ENCODE assay signal across 1 cellular context in the genomic region with DNA sequence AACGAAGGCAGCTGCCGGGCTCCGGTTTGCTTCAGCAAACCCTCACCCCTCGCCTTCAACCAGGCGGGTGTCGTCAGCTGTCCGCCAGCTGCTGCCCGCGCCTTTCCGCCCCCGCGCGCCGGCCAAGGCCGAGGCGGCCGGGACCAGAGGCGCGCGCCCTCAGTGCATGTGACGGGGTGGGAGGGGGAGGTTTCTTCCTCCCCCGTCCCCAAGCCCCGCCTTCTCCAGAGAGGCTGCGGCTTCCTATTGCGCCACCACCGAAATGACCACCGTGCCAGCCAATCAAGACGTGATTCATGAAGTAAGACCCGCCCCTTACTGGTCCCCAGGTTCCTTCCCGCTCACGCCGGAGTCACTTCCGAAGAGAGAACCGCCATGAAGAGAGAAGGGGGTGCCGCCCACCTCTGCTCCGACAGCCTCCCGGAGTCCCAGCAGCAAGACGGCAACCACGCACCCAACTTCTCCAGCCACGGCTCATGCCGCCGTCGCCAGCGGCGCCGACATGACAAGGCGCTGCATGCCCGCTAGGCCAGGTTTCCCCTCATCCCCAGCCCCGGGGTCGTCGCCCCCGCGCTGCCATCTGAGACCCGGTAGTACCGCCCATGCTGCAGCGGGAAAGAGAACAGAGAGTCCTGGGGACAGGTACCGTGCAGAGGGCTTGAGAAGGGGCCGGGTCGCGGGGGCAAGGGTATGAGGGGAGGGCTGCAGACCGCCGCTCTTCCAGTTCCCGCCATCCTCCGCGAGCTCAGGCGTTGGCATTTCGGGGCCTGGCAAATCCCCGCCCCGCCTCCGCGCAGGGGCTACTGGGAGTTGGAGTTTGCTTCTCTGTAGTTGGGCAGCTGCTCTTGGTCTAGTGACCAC.
A peak's percentile ranks its signal among the peaks of the same experiment; 100 is the strongest.
TF ChIP-seq lines count a peak whose summit lies in the region.

A gene with protein sequence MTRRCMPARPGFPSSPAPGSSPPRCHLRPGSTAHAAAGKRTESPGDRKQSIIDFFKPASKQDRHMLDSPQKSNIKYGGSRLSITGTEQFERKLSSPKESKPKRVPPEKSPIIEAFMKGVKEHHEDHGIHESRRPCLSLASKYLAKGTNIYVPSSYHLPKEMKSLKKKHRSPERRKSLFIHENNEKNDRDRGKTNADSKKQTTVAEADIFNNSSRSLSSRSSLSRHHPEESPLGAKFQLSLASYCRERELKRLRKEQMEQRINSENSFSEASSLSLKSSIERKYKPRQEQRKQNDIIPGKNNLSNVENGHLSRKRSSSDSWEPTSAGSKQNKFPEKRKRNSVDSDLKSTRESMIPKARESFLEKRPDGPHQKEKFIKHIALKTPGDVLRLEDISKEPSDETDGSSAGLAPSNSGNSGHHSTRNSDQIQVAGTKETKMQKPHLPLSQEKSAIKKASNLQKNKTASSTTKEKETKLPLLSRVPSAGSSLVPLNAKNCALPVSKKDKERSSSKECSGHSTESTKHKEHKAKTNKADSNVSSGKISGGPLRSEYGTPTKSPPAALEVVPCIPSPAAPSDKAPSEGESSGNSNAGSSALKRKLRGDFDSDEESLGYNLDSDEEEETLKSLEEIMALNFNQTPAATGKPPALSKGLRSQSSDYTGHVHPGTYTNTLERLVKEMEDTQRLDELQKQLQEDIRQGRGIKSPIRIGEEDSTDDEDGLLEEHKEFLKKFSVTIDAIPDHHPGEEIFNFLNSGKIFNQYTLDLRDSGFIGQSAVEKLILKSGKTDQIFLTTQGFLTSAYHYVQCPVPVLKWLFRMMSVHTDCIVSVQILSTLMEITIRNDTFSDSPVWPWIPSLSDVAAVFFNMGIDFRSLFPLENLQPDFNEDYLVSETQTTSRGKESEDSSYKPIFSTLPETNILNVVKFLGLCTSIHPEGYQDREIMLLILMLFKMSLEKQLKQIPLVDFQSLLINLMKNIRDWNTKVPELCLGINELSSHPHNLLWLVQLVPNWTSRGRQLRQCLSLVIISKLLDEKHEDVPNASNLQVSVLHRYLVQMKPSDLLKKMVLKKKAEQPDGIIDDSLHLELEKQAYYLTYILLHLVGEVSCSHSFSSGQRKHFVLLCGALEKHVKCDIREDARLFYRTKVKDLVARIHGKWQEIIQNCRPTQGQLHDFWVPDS (plus strand): TSS at position 355 of the 861 bp plus-strand sequence. CDS start 148 bp downstream, at position 503.

TF ChIP-seq in K562, 482 proteins besides CTCF, POLR2A, EP300 and RAD21 (continued from another document and continues in another):
- 0 out of 3 replicates have a peak, but pooled peaks of 1 of the 2 experiments have one; percentile 28 for TF ChIP-seq CBX3 (IDR thresholded peaks at IDR 0.05; ENCODE audit: borderline replicate concordance in 1 of 2, low read length in 2 of 2)
- no peak for TF ChIP-seq MCM5 (IDR thresholded peaks at IDR 0.05; ENCODE audit: low read depth)
- TF ChIP-seq, protein P1, sequence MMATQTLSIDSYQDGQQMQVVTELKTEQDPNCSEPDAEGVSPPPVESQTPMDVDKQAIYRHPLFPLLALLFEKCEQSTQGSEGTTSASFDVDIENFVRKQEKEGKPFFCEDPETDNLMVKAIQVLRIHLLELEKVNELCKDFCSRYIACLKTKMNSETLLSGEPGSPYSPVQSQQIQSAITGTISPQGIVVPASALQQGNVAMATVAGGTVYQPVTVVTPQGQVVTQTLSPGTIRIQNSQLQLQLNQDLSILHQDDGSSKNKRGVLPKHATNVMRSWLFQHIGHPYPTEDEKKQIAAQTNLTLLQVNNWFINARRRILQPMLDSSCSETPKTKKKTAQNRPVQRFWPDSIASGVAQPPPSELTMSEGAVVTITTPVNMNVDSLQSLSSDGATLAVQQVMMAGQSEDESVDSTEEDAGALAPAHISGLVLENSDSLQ (IDR thresholded peaks at IDR 0.05) = peak; percentile 98
- TF ChIP-seq, protein P2, sequence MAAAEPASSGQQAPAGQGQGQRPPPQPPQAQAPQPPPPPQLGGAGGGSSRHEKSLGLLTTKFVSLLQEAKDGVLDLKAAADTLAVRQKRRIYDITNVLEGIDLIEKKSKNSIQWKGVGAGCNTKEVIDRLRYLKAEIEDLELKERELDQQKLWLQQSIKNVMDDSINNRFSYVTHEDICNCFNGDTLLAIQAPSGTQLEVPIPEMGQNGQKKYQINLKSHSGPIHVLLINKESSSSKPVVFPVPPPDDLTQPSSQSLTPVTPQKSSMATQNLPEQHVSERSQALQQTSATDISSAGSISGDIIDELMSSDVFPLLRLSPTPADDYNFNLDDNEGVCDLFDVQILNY (CRISPR knock-in tag; IDR thresholded peaks at IDR 0.05) = no peak
- TF ChIP-seq KAT7 (CRISPR knock-in tag; IDR thresholded peaks at IDR 0.05; ENCODE audit: borderline replicate concordance) = no peak; the same call in 1 of the 2 replicates
- no peak; the same call in 1 of the 2 replicates for TF ChIP-seq FOSL1 (tag; conservative IDR thresholded peaks at IDR 0.05)
- TF ChIP-seq, protein P3, sequence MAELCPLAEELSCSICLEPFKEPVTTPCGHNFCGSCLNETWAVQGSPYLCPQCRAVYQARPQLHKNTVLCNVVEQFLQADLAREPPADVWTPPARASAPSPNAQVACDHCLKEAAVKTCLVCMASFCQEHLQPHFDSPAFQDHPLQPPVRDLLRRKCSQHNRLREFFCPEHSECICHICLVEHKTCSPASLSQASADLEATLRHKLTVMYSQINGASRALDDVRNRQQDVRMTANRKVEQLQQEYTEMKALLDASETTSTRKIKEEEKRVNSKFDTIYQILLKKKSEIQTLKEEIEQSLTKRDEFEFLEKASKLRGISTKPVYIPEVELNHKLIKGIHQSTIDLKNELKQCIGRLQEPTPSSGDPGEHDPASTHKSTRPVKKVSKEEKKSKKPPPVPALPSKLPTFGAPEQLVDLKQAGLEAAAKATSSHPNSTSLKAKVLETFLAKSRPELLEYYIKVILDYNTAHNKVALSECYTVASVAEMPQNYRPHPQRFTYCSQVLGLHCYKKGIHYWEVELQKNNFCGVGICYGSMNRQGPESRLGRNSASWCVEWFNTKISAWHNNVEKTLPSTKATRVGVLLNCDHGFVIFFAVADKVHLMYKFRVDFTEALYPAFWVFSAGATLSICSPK (IDR thresholded peaks at IDR 0.05; ENCODE audit: borderline replicate concordance) = no peak
- TF ChIP-seq, protein P4, sequence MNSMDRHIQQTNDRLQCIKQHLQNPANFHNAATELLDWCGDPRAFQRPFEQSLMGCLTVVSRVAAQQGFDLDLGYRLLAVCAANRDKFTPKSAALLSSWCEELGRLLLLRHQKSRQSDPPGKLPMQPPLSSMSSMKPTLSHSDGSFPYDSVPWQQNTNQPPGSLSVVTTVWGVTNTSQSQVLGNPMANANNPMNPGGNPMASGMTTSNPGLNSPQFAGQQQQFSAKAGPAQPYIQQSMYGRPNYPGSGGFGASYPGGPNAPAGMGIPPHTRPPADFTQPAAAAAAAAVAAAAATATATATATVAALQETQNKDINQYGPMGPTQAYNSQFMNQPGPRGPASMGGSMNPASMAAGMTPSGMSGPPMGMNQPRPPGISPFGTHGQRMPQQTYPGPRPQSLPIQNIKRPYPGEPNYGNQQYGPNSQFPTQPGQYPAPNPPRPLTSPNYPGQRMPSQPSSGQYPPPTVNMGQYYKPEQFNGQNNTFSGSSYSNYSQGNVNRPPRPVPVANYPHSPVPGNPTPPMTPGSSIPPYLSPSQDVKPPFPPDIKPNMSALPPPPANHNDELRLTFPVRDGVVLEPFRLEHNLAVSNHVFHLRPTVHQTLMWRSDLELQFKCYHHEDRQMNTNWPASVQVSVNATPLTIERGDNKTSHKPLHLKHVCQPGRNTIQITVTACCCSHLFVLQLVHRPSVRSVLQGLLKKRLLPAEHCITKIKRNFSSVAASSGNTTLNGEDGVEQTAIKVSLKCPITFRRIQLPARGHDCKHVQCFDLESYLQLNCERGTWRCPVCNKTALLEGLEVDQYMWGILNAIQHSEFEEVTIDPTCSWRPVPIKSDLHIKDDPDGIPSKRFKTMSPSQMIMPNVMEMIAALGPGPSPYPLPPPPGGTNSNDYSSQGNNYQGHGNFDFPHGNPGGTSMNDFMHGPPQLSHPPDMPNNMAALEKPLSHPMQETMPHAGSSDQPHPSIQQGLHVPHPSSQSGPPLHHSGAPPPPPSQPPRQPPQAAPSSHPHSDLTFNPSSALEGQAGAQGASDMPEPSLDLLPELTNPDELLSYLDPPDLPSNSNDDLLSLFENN (IDR thresholded peaks at IDR 0.05; ENCODE audit: low read depth in 2 of 2, low read length in 2 of 2) = no peak
- TF ChIP-seq, protein P5, sequence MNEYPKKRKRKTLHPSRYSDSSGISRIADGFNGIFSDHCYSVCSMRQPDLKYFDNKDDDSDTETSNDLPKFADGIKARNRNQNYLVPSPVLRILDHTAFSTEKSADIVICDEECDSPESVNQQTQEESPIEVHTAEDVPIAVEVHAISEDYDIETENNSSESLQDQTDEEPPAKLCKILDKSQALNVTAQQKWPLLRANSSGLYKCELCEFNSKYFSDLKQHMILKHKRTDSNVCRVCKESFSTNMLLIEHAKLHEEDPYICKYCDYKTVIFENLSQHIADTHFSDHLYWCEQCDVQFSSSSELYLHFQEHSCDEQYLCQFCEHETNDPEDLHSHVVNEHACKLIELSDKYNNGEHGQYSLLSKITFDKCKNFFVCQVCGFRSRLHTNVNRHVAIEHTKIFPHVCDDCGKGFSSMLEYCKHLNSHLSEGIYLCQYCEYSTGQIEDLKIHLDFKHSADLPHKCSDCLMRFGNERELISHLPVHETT (CRISPR knock-in tag; conservative IDR thresholded peaks at IDR 0.05 in 1 of 2, IDR thresholded peaks at IDR 0.05 in 1 of 2) = peak in 1 of 2 experiments; percentile 60; a peak in 2 of 4 replicates
- no peak for TF ChIP-seq ATF1 (CRISPR knock-in tag; IDR thresholded peaks at IDR 0.05)
- TF ChIP-seq ATF1 (tag; IDR thresholded peaks at IDR 0.05) = peak; percentile 73
- TF ChIP-seq BCL6 (CRISPR knock-in tag; IDR thresholded peaks at IDR 0.05) = no peak
- TF ChIP-seq ZNF717 (CRISPR knock-in tag; IDR thresholded peaks at IDR 0.05) = no peak
- TF ChIP-seq, protein P6, sequence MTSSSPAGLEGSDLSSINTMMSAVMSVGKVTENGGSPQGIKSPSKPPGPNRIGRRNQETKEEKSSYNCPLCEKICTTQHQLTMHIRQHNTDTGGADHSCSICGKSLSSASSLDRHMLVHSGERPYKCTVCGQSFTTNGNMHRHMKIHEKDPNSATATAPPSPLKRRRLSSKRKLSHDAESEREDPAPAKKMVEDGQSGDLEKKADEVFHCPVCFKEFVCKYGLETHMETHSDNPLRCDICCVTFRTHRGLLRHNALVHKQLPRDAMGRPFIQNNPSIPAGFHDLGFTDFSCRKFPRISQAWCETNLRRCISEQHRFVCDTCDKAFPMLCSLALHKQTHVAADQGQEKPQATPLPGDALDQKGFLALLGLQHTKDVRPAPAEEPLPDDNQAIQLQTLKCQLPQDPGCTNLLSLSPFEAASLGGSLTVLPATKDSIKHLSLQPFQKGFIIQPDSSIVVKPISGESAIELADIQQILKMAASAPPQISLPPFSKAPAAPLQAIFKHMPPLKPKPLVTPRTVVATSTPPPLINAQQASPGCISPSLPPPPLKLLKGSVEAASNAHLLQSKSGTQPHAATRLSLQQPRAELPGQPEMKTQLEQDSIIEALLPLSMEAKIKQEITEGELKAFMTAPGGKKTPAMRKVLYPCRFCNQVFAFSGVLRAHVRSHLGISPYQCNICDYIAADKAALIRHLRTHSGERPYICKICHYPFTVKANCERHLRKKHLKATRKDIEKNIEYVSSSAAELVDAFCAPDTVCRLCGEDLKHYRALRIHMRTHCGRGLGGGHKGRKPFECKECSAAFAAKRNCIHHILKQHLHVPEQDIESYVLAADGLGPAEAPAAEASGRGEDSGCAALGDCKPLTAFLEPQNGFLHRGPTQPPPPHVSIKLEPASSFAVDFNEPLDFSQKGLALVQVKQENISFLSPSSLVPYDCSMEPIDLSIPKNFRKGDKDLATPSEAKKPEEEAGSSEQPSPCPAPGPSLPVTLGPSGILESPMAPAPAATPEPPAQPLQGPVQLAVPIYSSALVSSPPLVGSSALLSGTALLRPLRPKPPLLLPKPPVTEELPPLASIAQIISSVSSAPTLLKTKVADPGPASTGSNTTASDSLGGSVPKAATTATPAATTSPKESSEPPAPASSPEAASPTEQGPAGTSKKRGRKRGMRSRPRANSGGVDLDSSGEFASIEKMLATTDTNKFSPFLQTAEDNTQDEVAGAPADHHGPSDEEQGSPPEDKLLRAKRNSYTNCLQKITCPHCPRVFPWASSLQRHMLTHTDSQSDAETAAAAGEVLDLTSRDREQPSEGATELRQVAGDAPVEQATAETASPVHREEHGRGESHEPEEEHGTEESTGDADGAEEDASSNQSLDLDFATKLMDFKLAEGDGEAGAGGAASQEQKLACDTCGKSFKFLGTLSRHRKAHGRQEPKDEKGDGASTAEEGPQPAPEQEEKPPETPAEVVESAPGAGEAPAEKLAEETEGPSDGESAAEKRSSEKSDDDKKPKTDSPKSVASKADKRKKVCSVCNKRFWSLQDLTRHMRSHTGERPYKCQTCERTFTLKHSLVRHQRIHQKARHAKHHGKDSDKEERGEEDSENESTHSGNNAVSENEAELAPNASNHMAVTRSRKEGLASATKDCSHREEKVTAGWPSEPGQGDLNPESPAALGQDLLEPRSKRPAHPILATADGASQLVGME (CRISPR knock-in tag; IDR thresholded peaks at IDR 0.05) = no peak
- no peak for TF ChIP-seq HMG20B (CRISPR knock-in tag; IDR thresholded peaks at IDR 0.05)
- no peak for TF ChIP-seq TGIF2 (CRISPR knock-in tag; IDR thresholded peaks at IDR 0.05)
- TF ChIP-seq GABPA (tag; conservative IDR thresholded peaks at IDR 0.05; ENCODE audit: low read depth) = peak; percentile 81
- TF ChIP-seq CHD2 (IDR thresholded peaks at IDR 0.05; ENCODE audit: low read depth, low read length) = peak; percentile 53
- TF ChIP-seq ZNF668 (CRISPR knock-in tag; IDR thresholded peaks at IDR 0.05) = no peak
- TF ChIP-seq ZNF75A (CRISPR knock-in tag; IDR thresholded peaks at IDR 0.05) = no peak
- TF ChIP-seq FOXM1 (IDR thresholded peaks at IDR 0.05; ENCODE audit: low read depth) = no peak
- TF ChIP-seq FOXM1 (CRISPR knock-in tag; IDR thresholded peaks at IDR 0.05; ENCODE audit: low read depth) = no peak
- no peak for TF ChIP-seq NR4A1 (CRISPR knock-in tag; IDR thresholded peaks at IDR 0.05)
- no peak for TF ChIP-seq NR4A1 (tag; IDR thresholded peaks at IDR 0.05)
- TF ChIP-seq NR3C1 (CRISPR knock-in tag; IDR thresholded peaks at IDR 0.05) = no peak
- TF ChIP-seq ZNF79 (CRISPR knock-in tag; IDR thresholded peaks at IDR 0.05; ENCODE audit: low read depth) = no peak
- TF ChIP-seq ZNF699 (CRISPR knock-in tag; IDR thresholded peaks at IDR 0.05; ENCODE audit: insufficient replicate concordance) = no peak
- TF ChIP-seq HDAC8 (tag; IDR thresholded peaks at IDR 0.05) = no peak
- no peak for TF ChIP-seq ZNF121 (CRISPR knock-in tag; conservative IDR thresholded peaks at IDR 0.05)
- no peak for TF ChIP-seq EHMT2 (IDR thresholded peaks at IDR 0.05)
- TF ChIP-seq PTBP1 (IDR thresholded peaks at IDR 0.05; ENCODE audit: low read depth, low read length) = no peak
- TF ChIP-seq, protein P7, sequence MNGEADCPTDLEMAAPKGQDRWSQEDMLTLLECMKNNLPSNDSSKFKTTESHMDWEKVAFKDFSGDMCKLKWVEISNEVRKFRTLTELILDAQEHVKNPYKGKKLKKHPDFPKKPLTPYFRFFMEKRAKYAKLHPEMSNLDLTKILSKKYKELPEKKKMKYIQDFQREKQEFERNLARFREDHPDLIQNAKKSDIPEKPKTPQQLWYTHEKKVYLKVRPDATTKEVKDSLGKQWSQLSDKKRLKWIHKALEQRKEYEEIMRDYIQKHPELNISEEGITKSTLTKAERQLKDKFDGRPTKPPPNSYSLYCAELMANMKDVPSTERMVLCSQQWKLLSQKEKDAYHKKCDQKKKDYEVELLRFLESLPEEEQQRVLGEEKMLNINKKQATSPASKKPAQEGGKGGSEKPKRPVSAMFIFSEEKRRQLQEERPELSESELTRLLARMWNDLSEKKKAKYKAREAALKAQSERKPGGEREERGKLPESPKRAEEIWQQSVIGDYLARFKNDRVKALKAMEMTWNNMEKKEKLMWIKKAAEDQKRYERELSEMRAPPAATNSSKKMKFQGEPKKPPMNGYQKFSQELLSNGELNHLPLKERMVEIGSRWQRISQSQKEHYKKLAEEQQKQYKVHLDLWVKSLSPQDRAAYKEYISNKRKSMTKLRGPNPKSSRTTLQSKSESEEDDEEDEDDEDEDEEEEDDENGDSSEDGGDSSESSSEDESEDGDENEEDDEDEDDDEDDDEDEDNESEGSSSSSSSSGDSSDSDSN (IDR thresholded peaks at IDR 0.05; ENCODE audit: borderline replicate concordance in 1 of 2, low read depth in 2 of 2, low read length in 2 of 2) = no peak
